ENCODE assay signal across 1 cellular context in the genomic region with DNA sequence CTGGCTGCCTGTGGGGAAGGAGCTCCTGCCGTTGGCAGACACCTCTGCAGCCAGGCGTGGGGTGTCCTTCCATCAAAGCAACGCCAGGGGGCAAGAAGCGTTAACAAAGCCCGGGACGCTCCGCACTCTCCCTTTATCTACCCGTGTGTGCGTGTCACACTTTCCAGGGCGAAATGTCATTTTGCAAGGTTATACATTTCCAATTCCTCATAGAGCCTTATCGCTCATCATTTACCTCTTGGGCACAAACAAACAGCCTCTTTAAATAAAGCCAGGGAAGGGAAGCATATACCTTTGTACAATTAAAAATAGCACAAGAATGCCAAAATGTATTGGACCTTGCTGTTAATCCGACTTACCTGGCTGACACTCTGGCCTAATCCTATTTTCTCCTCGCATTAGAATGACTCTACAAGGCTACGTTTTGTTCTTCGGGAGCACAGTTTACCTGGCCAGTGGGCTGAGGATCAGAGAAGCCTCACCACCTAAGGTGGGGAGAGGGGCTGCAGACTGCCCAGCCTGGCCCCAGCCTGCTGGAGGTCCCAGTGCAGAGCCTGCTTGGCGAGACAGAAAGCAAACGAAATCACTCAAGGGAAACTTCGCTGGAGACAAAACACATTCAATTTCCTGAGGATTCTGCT.
TF ChIP-seq lines count a peak whose summit lies in the region.

No MANE protein-coding gene starts in this region.

TF ChIP-seq in H1, 55 proteins besides CTCF, POLR2A, EP300 and RAD21:
- no peak for TF ChIP-seq RFX5 (IDR thresholded peaks at IDR 0.05; ENCODE audit: borderline replicate concordance, low read depth, low read length)
- TF ChIP-seq ATF3 (IDR thresholded peaks at IDR 0.05; ENCODE audit: insufficient read depth, low read depth, low read length) = no peak
- peak; percentile 84; the same call in 1 of the 2 replicates for TF ChIP-seq CBX8 (IDR thresholded peaks at IDR 0.05; ENCODE audit: borderline replicate concordance, low read depth, low read length)
- TF ChIP-seq EZH2 (IDR thresholded peaks at IDR 0.05; ENCODE audit: low read depth, low read length, severe bottlenecking) = peak; percentile 18
- TF ChIP-seq CTBP2 (IDR thresholded peaks at IDR 0.05; ENCODE audit: borderline replicate concordance, insufficient read depth, insufficient read length, low read length) = no peak
- TF ChIP-seq CHD7 (IDR thresholded peaks at IDR 0.05; ENCODE audit: insufficient replicate concordance, low read length) = no peak
- no peak for TF ChIP-seq YY1 (IDR thresholded peaks at IDR 0.05; ENCODE audit: low read depth, low read length)
- peak; percentile 38; the same call in 1 of the 2 replicates for TF ChIP-seq BACH1 (IDR thresholded peaks at IDR 0.05; ENCODE audit: low read length)
- TF ChIP-seq SIN3A (conservative IDR thresholded peaks at IDR 0.05 in 1 of 2, IDR thresholded peaks at IDR 0.05 in 1 of 2; ENCODE audit: low read depth in 1 of 2, low read length in 2 of 2) = no peak
- TF ChIP-seq RNF2 (IDR thresholded peaks at IDR 0.05; ENCODE audit: borderline replicate concordance, low read depth, low read length, missing control alignments, poor library complexity, severe bottlenecking) = peak; percentile 96
- TF ChIP-seq, protein P1, sequence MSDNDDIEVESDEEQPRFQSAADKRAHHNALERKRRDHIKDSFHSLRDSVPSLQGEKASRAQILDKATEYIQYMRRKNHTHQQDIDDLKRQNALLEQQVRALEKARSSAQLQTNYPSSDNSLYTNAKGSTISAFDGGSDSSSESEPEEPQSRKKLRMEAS (IDR thresholded peaks at IDR 0.05) = peak; percentile 21; the same call in 1 of the 2 replicates
- TF ChIP-seq USF2 (IDR thresholded peaks at IDR 0.05; ENCODE audit: low read length) = no peak
- no peak for TF ChIP-seq SP2 (IDR thresholded peaks at IDR 0.05; ENCODE audit: low read length)
- TF ChIP-seq TAF7 (optimal IDR thresholded peaks at IDR 0.05; ENCODE audit: borderline replicate concordance, low read depth, low read length) = no peak
- no peak for TF ChIP-seq JUN (IDR thresholded peaks at IDR 0.05; ENCODE audit: low read depth, low read length)
- no peak for TF ChIP-seq JUND (IDR thresholded peaks at IDR 0.05; ENCODE audit: low read length)
- no peak for TF ChIP-seq FOSL1 (IDR thresholded peaks at IDR 0.05; ENCODE audit: insufficient read depth, low read depth, low read length)
